ENCODE assay signal across 29 cellular contexts in the genomic region with DNA sequence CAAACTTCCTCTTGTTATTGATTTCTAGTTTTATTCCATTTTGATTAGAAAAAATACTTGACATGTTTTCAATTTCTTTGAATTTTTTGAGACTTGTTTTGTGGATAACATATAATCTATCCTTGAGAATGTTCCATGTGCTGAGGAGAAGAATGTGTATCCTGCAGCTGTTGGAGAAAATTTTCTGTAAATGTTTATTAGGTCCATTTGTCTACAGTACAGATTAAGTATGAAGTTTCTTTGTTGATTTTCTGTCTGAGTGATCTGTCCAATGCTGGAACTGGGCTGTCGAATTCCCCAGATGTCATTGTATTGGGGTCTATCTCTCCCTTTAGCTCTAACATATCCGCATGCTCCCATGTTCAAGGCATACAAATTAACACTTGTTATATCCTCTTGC.
"Had no signal": no experiment of that assay in that cellular context is flagged by ENCODE, and none has a peak within 500 bp of the region (broad histone marks: within the 10 kb centered on the region; RNA-seq: fewer than 3 reads in every experiment).

No MANE protein-coding gene starts in this region.

- H3K36me3 ChIP-seq: neural progenitor cell, ovary, prostate gland, right atrium auricular region, right lobe of liver, sigmoid colon, spleen, suprapubic skin, tibial artery, transverse colon, upper lobe of right lung, uterus had no signal

- H3K9ac ChIP-seq: neural progenitor cell had no signal

- DNase-seq: naive thymus-derived CD4-positive, alpha-beta T cell; natural killer cell; occipital lobe; ovary; retina; right lobe of liver; sigmoid colon; spleen; stimulated activated CD4-positive, alpha-beta T cell treated with anti-CD3 and anti-CD28 coated beads, Interleukin-12 subunit alpha, Interleukin-12 subunit beta, amount 100 ng/mL, for 4 hours; stimulated activated CD4-positive, alpha-beta T cell treated with anti-CD3 and anti-CD28 coated beads, Interleukin-1b, Interleukin-23, amount 100 ng/mL, for 48 hours; stimulated activated CD4-positive, alpha-beta T cell treated with anti-CD3 and anti-CD28 coated beads, Interleukin-4, amount 100 ng/mL, for 1 hour; stimulated activated CD4-positive, alpha-beta T cell treated with anti-CD3 and anti-CD28 coated beads, Interleukin-4, amount 100 ng/mL, for 4 hours; stimulated activated CD8-positive, alpha-beta memory T cell treated with anti-CD3 and anti-CD28 coated beads, Interleukin-4, amount 100 ng/mL, for 48 hours; stimulated activated naive CD4-positive, alpha-beta T cell; stimulated activated naive CD8-positive, alpha-beta T cell treated with anti-CD3 and anti-CD28 coated beads, Interleukin-15, amount 100 ng/mL, for 72 hours; stimulated activated naive CD8-positive, alpha-beta T cell treated with anti-CD3 and anti-CD28 coated beads, Interleukin-15, Interleukin-2, amounts not matched to agents 100 U/mL and 50 U/mL, for 24 hours; substantia nigra; testis; tibial artery; transverse colon; upper lobe of right lung; uterus had no signal

- ATAC-seq: naive thymus-derived CD4-positive, alpha-beta T cell; natural killer cell; right lobe of liver; stimulated activated memory B cell treated with anti-CD40 and anti-IgM and Interleukin-4, amounts not matched to agents 10 μg/mL and 1 μg/mL and 100 μg/mL, for 72 hours; stimulated activated naive CD8-positive, alpha-beta T cell treated with anti-CD3 and anti-CD28 coated beads, Interleukin-15, amount 100 ng/mL, for 72 hours; stimulated activated naive CD8-positive, alpha-beta T cell treated with anti-CD3 and anti-CD28 coated beads, Interleukin-15, Interleukin-2, amounts not matched to agents 100 U/mL and 50 U/mL, for 24 hours; upper lobe of right lung had no signal

- H3K9me3 ChIP-seq: ovary, prostate gland, right atrium auricular region, right lobe of liver, suprapubic skin, testis, tibial artery, transverse colon, uterus had no signal

- H3K27me3 ChIP-seq: neural progenitor cell, ovary, right atrium auricular region, right lobe of liver, sigmoid colon, spleen, suprapubic skin, testis, tibial artery, transverse colon, upper lobe of right lung, uterus had no signal

- H3K4me3 ChIP-seq: neural progenitor cell, ovary, prostate gland, right atrium auricular region, right lobe of liver, sigmoid colon, skin epidermis, smooth muscle cell, spleen, suprapubic skin, testis, tibial artery, transverse colon, upper lobe of right lung, uterus had no signal

- H3K4me1 ChIP-seq: neural progenitor cell, prostate gland, right atrium auricular region, right lobe of liver, sigmoid colon, spleen, suprapubic skin, testis, tibial artery, transverse colon, upper lobe of right lung, uterus had no signal

- H3K27ac ChIP-seq: neural progenitor cell, ovary, prostate gland, right atrium auricular region, right lobe of liver, sigmoid colon, skin epidermis, spleen, suprapubic skin, testis, tibial artery, transverse colon, upper lobe of right lung, uterus had no signal
